In genomic region chr20:54212226-54212625, GRCh38 we compare ENCODE assay signal across 26 cellular contexts. TPM values are rescaled to one million over a fixed set of nuclear protein-coding genes. Genes with fewer than 3 reads are reported as not detected.
DNase-seq lines count a peak whose midpoint lies in the region; ATAC-seq, FAIRE-seq and TF ChIP-seq lines count a peak whose summit lies in the region.
"Had no signal": no experiment of that assay in that cellular context is flagged by ENCODE, and none has a peak within 500 bp of the region (broad histone marks: within the 10 kb centered on the region; RNA-seq: fewer than 3 reads in every experiment).

No MANE protein-coding gene starts in this region.

- H2AFZ ChIP-seq in astrocyte (ENCODE audit: low read depth, low read length) = no peak overlapping the region
- H2AFZ ChIP-seq: hepatocyte had no signal

- peak; percentile 91 for DNase-seq in AG10803 (ENCODE audit: low read depth)
- DNase-seq in HFFc6 = peak; percentile 22
- peak; percentile 83 for DNase-seq in astrocyte (ENCODE audit: low read depth)
- DNase-seq in iris pigment epithelial cell (ENCODE audit: low read depth) = peak; percentile 75
- DNase-seq in ureter (ENCODE audit: low spot score) = no peak
- DNase-seq in osteocyte (ENCODE audit: extremely low spot score, unreplicated experiment) = no peak
- DNase-seq in activated CD4-positive, alpha-beta T cell treated with anti-CD3 and anti-CD28 coated beads, Interleukin-2, amount 50 U/mL, for 1 hour = no peak
- DNase-seq: activated naive CD8-positive, alpha-beta T cell treated with anti-CD3 and anti-CD28 coated beads, Interleukin-2, amount 50 U/mL, for 24 hours; CD8-positive, alpha-beta T cell; cerebellar nuclear complex; DMS79; effector CD8-positive, alpha-beta T cell; H9; KBM-7; kidney glomerular epithelial cell; NCI-H1105; NCI-H2171; PC-3; retina; stomach; upper lobe of left lung had no signal

- H3K27me3 Mint-ChIP-seq in HFFc6 (ENCODE audit: insufficient read depth) (no peaks in the 10 kb centered on the region), astrocyte (ENCODE audit: low read depth, unreplicated experiment) (no peaks in the 10 kb centered on the region), osteocyte (ENCODE audit: unreplicated experiment) (no peaks in the 10 kb centered on the region)
- H3K27me3 Mint-ChIP-seq: activated naive CD8-positive, alpha-beta T cell treated with anti-CD3 and anti-CD28 coated beads, Interleukin-2, amount 50 U/mL, for 24 hours had no signal

- H3K36me3 Mint-ChIP-seq in HFFc6 (ENCODE audit: low read depth) = peaks cover 11% of the 10 kb centered on the region; the same call in 1 of the 2 replicates
- H3K36me3 Mint-ChIP-seq in astrocyte (ENCODE audit: low read depth, unreplicated experiment) = no peaks in the 10 kb centered on the region
- H3K36me3 Mint-ChIP-seq in osteocyte (ENCODE audit: unreplicated experiment) = peaks cover 4% of the 10 kb centered on the region

- peak overlapping the region; percentile 66 for H3K4me2 ChIP-seq in astrocyte (ENCODE audit: low read length)
- H3K4me2 ChIP-seq: hepatocyte had no signal

- H3K27me3 ChIP-seq in astrocyte (ENCODE audit: insufficient read depth, low read length) = no peaks in the 10 kb centered on the region
- H3K27me3 ChIP-seq: esophagus muscularis mucosa, hepatocyte, stomach, upper lobe of left lung had no signal

- H3K4me1 Mint-ChIP-seq in HFFc6 (ENCODE audit: low read depth) = peaks cover 46% of the 10 kb centered on the region
- peaks cover 12% of the 10 kb centered on the region for H3K4me1 Mint-ChIP-seq in astrocyte (ENCODE audit: low read depth, unreplicated experiment)
- peaks cover 39% of the 10 kb centered on the region for H3K4me1 Mint-ChIP-seq in osteocyte (ENCODE audit: unreplicated experiment)

- H3K4me3 ChIP-seq in AG10803 (ENCODE audit: low read length) = no peak overlapping the region
- no peak overlapping the region for H3K4me3 ChIP-seq in astrocyte (ENCODE audit: insufficient read depth, low read depth, low read length)
- H3K4me3 ChIP-seq: esophagus muscularis mucosa, hepatocyte, stomach, upper lobe of left lung had no signal

- TF ChIP-seq CTCF in AG10803 (conservative IDR thresholded peaks at IDR 0.05; ENCODE audit: low read length) (no peak), HFFc6 (IDR thresholded peaks at IDR 0.05) (no peak), astrocyte (IDR thresholded peaks at IDR 0.05; ENCODE audit: insufficient read depth, low read depth, low read length) (no peak), osteocyte (IDR thresholded peaks at IDR 0.05) (no peak)

- no peak overlapping the region for H3K27ac ChIP-seq in astrocyte (ENCODE audit: low read depth, low read length)
- H3K27ac ChIP-seq: esophagus muscularis mucosa, hepatocyte, stomach, upper lobe of left lung had no signal

- H3K79me2 ChIP-seq in astrocyte (ENCODE audit: insufficient read depth, low read length) = peaks cover 71% of the 10 kb centered on the region

- no peaks in the 10 kb centered on the region for H3K9me3 ChIP-seq in astrocyte (ENCODE audit: insufficient read depth, low read depth, low read length)
- H3K9me3 ChIP-seq: esophagus muscularis mucosa, stomach, upper lobe of left lung had no signal

- H3K9me3 Mint-ChIP-seq in HFFc6 = no peaks in the 10 kb centered on the region
- H3K9me3 Mint-ChIP-seq in astrocyte (ENCODE audit: unreplicated experiment) = no peaks in the 10 kb centered on the region
- H3K9me3 Mint-ChIP-seq in osteocyte (ENCODE audit: unreplicated experiment) = no peaks in the 10 kb centered on the region
- H3K9me3 Mint-ChIP-seq: activated naive CD8-positive, alpha-beta T cell treated with anti-CD3 and anti-CD28 coated beads, Interleukin-2, amount 50 U/mL, for 24 hours; CD8-positive, alpha-beta T cell; H9; T-helper 2 cell treated with Interferon-gamma antibody and Interleukin-4, amounts not matched to agents 5 μg/mL and 100 μg/mL, for 36 hours had no signal

- H3K27ac Mint-ChIP-seq in HFFc6 (no peak overlapping the region), astrocyte (ENCODE audit: unreplicated experiment) (no peak overlapping the region), osteocyte (ENCODE audit: unreplicated experiment) (no peak overlapping the region)
- H3K27ac Mint-ChIP-seq: CD8-positive, alpha-beta T cell; H9; T-helper 2 cell treated with Interferon-gamma antibody and Interleukin-4, amounts not matched to agents 5 μg/mL and 100 μg/mL, for 36 hours had no signal

- H3K9ac ChIP-seq in astrocyte (ENCODE audit: low read length) = no peak overlapping the region

- peaks cover 22% of the 10 kb centered on the region for H3K4me1 ChIP-seq in astrocyte (ENCODE audit: insufficient read depth, low read length)

- ATAC-seq in GM21723 (IDR thresholded peaks at IDR 0.05; ENCODE audit: unreplicated experiment) = no peak
- ATAC-seq: activated CD4-positive, CD25-positive, alpha-beta regulatory T cell treated with anti-CD3 and anti-CD28 coated beads, Interleukin-2, amount 50 U/mL, for 24 hours; activated naive CD8-positive, alpha-beta T cell treated with anti-CD3 and anti-CD28 coated beads, Interleukin-2, amount 50 U/mL, for 24 hours; CD8-positive, alpha-beta T cell; PC-3 had no signal

- no peak for FAIRE-seq in astrocyte (lab: Jason Lieb, UNC)

- H4K20me1 ChIP-seq in astrocyte (ENCODE audit: insufficient read depth, low read length) = peaks cover 69% of the 10 kb centered on the region

- H3K4me3 Mint-ChIP-seq in HFFc6 (no peak overlapping the region; the same call in 1 of the 2 replicates), astrocyte (ENCODE audit: unreplicated experiment) (no peak overlapping the region), osteocyte (ENCODE audit: unreplicated experiment) (no peak overlapping the region)
- H3K4me3 Mint-ChIP-seq: activated naive CD8-positive, alpha-beta T cell treated with anti-CD3 and anti-CD28 coated beads, Interleukin-2, amount 50 U/mL, for 24 hours; CD8-positive, alpha-beta T cell; H9; T-helper 2 cell treated with Interferon-gamma antibody and Interleukin-4, amounts not matched to agents 5 μg/mL and 100 μg/mL, for 36 hours had no signal

- peaks cover 7% of the 10 kb centered on the region for H3K36me3 ChIP-seq in astrocyte (ENCODE audit: insufficient read depth, low read length)

RNA-seq across cellular contexts. Expression of gene PFDN4, which starts 4.3 kb away (rescaled TPM):
- total RNA-seq in HFFc6 (2021; fragmentation: NEBNext Ultra II Directional; extraction: Animal tissue kit (Norgen Biotek cat#: 25700)) = 10 to 100 TPM; 31.6 to 37.1 (median 35.1) TPM
- total RNA-seq in astrocyte (28.3 and 35.2 TPM in 2 replicates), ureter (25.3 TPM), osteocyte (18.9 and 23.5 TPM in 2 replicates)

RNA-seq across cellular contexts. Expression of gene CYP24A1, which starts 38.4 kb away (rescaled TPM):
- 1 to 10 TPM in 1 of 6 experiments, under 1 TPM in 3, not detected in 2; 0.11 to 1.1 (median 0.37) TPM for total RNA-seq in HFFc6 (2021; fragmentation: NEBNext Ultra II Directional; extraction: Animal tissue kit (Norgen Biotek cat#: 25700))
- total RNA-seq in astrocyte = 0.60 and 0.73 TPM in 2 replicates
- total RNA-seq in ureter = 10.4 TPM
- total RNA-seq in osteocyte = not detected in 2 replicates
- total RNA-seq: CD8-positive, alpha-beta T cell; esophagus muscularis mucosa; H9; stomach had no signal

Comparison
In these comparisons a context has a peak if more than half of its experiments do, and no peak if none do; other contexts are left out.
1. DNase-seq: peak in AG10803 (single experiment), HFFc6 (single experiment), astrocyte (single experiment) and iris pigment epithelial cell (single experiment); none in ureter (single experiment), osteocyte (single experiment) and activated CD4-positive, alpha-beta T cell treated with anti-CD3 and anti-CD28 coated beads, Interleukin-2, amount 50 U/mL, for 1 hour (single experiment).